In the genomic region with DNA sequence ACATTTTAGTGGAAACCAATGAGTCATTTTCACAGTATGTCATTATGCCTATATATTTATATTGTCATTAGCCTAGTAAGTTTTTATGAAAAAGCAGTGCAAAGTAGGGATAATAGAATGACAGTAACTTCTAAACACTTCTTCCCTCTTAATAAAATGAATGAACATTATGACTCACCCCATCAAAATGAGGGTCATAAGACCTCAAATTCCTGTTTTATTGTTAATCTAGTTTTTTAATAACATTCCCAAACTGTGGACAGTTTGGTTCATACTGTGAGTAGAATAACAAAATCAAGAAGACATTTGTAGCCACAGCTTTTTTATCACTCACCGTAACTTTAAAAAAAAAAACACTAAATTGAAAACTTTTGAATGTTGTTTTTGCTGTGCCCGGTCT, we compare ENCODE assay signal across 18 cellular contexts.
DNase-seq lines count a peak whose midpoint lies in the region; ATAC-seq and TF ChIP-seq lines count a peak whose summit lies in the region.
"Had no signal": no experiment of that assay in that cellular context is flagged by ENCODE, and none has a peak within 500 bp of the region (broad histone marks: within the 10 kb centered on the region; RNA-seq: fewer than 3 reads in every experiment).

No MANE protein-coding gene starts in this region.

- dilution Hi-C loops in mammary epithelial cell (cut with HindIII; ENCODE audit: low sequenced_read_pairs): no loop called here

- H3K9ac ChIP-seq in mammary epithelial cell (ENCODE audit: insufficient read depth, low read length): no peak overlapping the region

- H3K36me3 Mint-ChIP-seq in MCF 10A (ENCODE audit: insufficient read depth, unreplicated experiment) (no peaks in the 10 kb centered on the region), nephron progenitor cell (ENCODE audit: low read depth) (no peaks in the 10 kb centered on the region)

- no peaks in the 10 kb centered on the region for H3K9me3 ChIP-seq in mammary epithelial cell (replicated peaks; ENCODE audit: insufficient read depth, low read length)
- H3K9me3 ChIP-seq: spleen had no signal

- intact Hi-C loops in mammary epithelial cell (cut with micrococcal nuclease) (no loop called here), MCF 10A (cut with micrococcal nuclease) (no loop called here)

- ATAC-seq in GM18505 (IDR thresholded peaks at IDR 0.05; ENCODE audit: unreplicated experiment): no peak
- ATAC-seq: left colon had no signal

- peak overlapping the region; percentile 17 for H3K4me2 ChIP-seq in mammary epithelial cell (ENCODE audit: insufficient read depth, low read depth, low read length)

- no peak overlapping the region for H3K27ac Mint-ChIP-seq in MCF 10A (ENCODE audit: low read depth, unreplicated experiment)
- H3K27ac Mint-ChIP-seq in nephron progenitor cell: no peak overlapping the region
- H3K27ac Mint-ChIP-seq: nephron had no signal

- WGBS in mammary epithelial cell (ENCODE audit: low coverage, missing lambda C conversion rate): 86% methylated on average over 2 of the region's 2 CpGs

- H3K4me3 ChIP-seq in mammary epithelial cell (replicated peaks in 1 of 3; ENCODE audit: insufficient read depth in 1 of 3, low read depth in 2 of 3, low read length in 3 of 3): no peak overlapping the region
- H3K4me3 ChIP-seq in astrocyte of the spinal cord (ENCODE audit: low read depth, low read length): no peak overlapping the region
- H3K4me3 ChIP-seq: spleen had no signal

- CTCF ChIA-PET in mammary epithelial cell (lab: Charles Lee; ENCODE audit: low non-redundant PET) (no interaction called here), MCF 10A (lab: Yijun Ruan, JAX) (interaction anchor here (0.6 to 0.7 kb wide), 3 partner anchors 156 to 1419 kb away, joined by 3 read pairs; no protein-coding TSS in a partner anchor)

- H2AFZ ChIP-seq in mammary epithelial cell (ENCODE audit: low read depth, low read length): no peak overlapping the region

- no peaks in the 10 kb centered on the region for H3K9me3 Mint-ChIP-seq in MCF 10A (ENCODE audit: unreplicated experiment)
- no peaks in the 10 kb centered on the region for H3K9me3 Mint-ChIP-seq in nephron progenitor cell
- H3K9me3 Mint-ChIP-seq: central memory CD8-positive, alpha-beta T cell; nephron had no signal

- H3K4me1 Mint-ChIP-seq in MCF 10A (ENCODE audit: insufficient read depth, unreplicated experiment) (peaks cover 12% of the 10 kb centered on the region), nephron progenitor cell (no peaks in the 10 kb centered on the region)
- H3K4me1 Mint-ChIP-seq: central memory CD8-positive, alpha-beta T cell had no signal

- BruUV-seq in mammary epithelial cell (replicated peaks; lab: Mats Ljungman, UMichigan): no TSS peak
- BruUV-seq in MCF 10A (replicated peaks; lab: Mats Ljungman, UMichigan): no TSS peak

- no peak for TF ChIP-seq POLR2A in GM18505 (IDR thresholded peaks at IDR 0.05; ENCODE audit: borderline replicate concordance, extremely low read depth, insufficient read depth, insufficient read length)

- DNase-seq in mammary epithelial cell (peak; percentile 32), MCF 10A (ENCODE audit: unreplicated experiment) (no peak), astrocyte of the spinal cord (ENCODE audit: low read depth, low spot score) (peak; percentile 74), glomerular visceral epithelial cell (ENCODE audit: extremely low spot score) (peak; percentile 38), UCSD-AML1 (lab: John Stamatoyannopoulos, UW; ENCODE audit: unreplicated experiment) (no peak), nephron progenitor cell (no peak)
- no peak for DNase-seq in stimulated activated CD4-positive, alpha-beta T cell treated with anti-CD3 and anti-CD28 coated beads, Interleukin-4, amount 100 ng/mL, for 4 hours
- DNase-seq: activated naive CD4-positive, alpha-beta T cell; Kasumi-1; left colon; NCI-H2029; NCI-H82; SHP77; spleen had no signal

- no peaks in the 10 kb centered on the region for H3K36me3 ChIP-seq in mammary epithelial cell (ENCODE audit: insufficient read depth, low read length)
- H3K36me3 ChIP-seq: spleen had no signal

- no peaks in the 10 kb centered on the region for H3K27me3 ChIP-seq in mammary epithelial cell (ENCODE audit: insufficient read depth, low read length)
- H3K27me3 ChIP-seq: spleen had no signal

- POLR2A ChIA-PET in MCF 10A (lab: Yijun Ruan, JAX): no interaction called here

- H3K27me3 Mint-ChIP-seq in MCF 10A (ENCODE audit: insufficient read depth, unreplicated experiment) (peaks cover 10% of the 10 kb centered on the region), nephron progenitor cell (ENCODE audit: low read depth, poor library complexity) (peaks cover 5% of the 10 kb centered on the region)
- H3K27me3 Mint-ChIP-seq: central memory CD8-positive, alpha-beta T cell had no signal

- TF ChIP-seq CTCF in mammary epithelial cell (conservative IDR thresholded peaks at IDR 0.05 in 1 of 2, IDR thresholded peaks at IDR 0.05 in 1 of 2; ENCODE audit: extremely low read depth in 1 of 2, insufficient read depth in 1 of 2, low read depth in 1 of 2, low read length in 2 of 2) (no peak), MCF 10A (IDR thresholded peaks at IDR 0.05; ENCODE audit: unreplicated experiment) (no peak), astrocyte of the spinal cord (IDR thresholded peaks at IDR 0.05; ENCODE audit: low read depth, low read length) (no peak), nephron progenitor cell (IDR thresholded peaks at IDR 0.05) (no peak)

- H4K20me1 ChIP-seq in mammary epithelial cell (ENCODE audit: insufficient read depth, low read length): no peaks in the 10 kb centered on the region

- no peak overlapping the region for H3K27ac ChIP-seq in mammary epithelial cell (ENCODE audit: insufficient read depth, low read depth, low read length)
- H3K27ac ChIP-seq: 22Rv1, spleen had no signal

- in situ Hi-C loops in mammary epithelial cell (cut with MboI; ENCODE audit: low sequenced_read_pairs in 2 of 2): no loop called here
- in situ Hi-C loops in astrocyte of the spinal cord (cut with HindIII; ENCODE audit: low sequenced_read_pairs): no loop called here

- H3K79me2 ChIP-seq in mammary epithelial cell (ENCODE audit: insufficient read depth, low read length): no peaks in the 10 kb centered on the region

- H3K4me3 Mint-ChIP-seq in MCF 10A (ENCODE audit: unreplicated experiment): no peak overlapping the region
- H3K4me3 Mint-ChIP-seq in nephron progenitor cell: no peak overlapping the region
- H3K4me3 Mint-ChIP-seq: central memory CD8-positive, alpha-beta T cell; nephron had no signal

- H3K4me1 ChIP-seq in mammary epithelial cell (ENCODE audit: insufficient read depth, low read length): peaks cover 21% of the 10 kb centered on the region
- H3K4me1 ChIP-seq: spleen had no signal

Comparison
In these comparisons a context has a peak if more than half of its experiments do, and no peak if none do; other contexts are left out.
1. DNase-seq: peak in mammary epithelial cell (single experiment), astrocyte of the spinal cord (single experiment) and glomerular visceral epithelial cell (single experiment); none in MCF 10A (single experiment), UCSD-AML1 (single experiment), stimulated activated CD4-positive, alpha-beta T cell treated with anti-CD3 and anti-CD28 coated beads, Interleukin-4, amount 100 ng/mL, for 4 hours (0 of 2) and nephron progenitor cell (single experiment).